15 cellular contexts compared by ENCODE assay signal in the genomic region with DNA sequence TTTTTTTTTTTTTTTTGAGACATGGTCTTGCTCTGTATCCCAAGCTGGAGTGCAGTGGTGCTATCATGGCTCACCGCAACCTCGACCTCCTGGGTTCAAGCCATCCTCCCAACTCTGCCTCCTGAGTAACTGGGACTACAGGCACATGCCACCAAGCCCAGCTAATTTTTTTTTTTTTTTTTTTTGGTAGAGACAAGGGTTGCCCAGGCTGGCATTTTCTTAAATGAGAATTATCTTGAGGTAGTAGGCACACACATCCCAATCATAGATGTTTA.
DNase-seq lines count a peak whose midpoint lies in the region; ATAC-seq, FAIRE-seq and TF ChIP-seq lines count a peak whose summit lies in the region.
"Had no signal": no experiment of that assay in that cellular context is flagged by ENCODE, and none has a peak within 500 bp of the region (broad histone marks: within the 10 kb centered on the region; RNA-seq: fewer than 3 reads in every experiment).

No MANE protein-coding gene starts in this region.

- no peaks in the 10 kb centered on the region for H3K9me3 Mint-ChIP-seq in activated naive CD4-positive, alpha-beta T cell treated with anti-CD3 and anti-CD28 coated beads, Interleukin-2, amount 50 U/mL, for 24 hours
- H3K9me3 Mint-ChIP-seq in activated T-helper 17 cell treated with anti-CD3 and anti-CD28 coated beads, Interleukin-2, amount 50 U/mL, for 72 hours: no peaks in the 10 kb centered on the region
- no peaks in the 10 kb centered on the region for H3K9me3 Mint-ChIP-seq in stimulated activated memory B cell treated with anti-CD40 and anti-IgM and Interleukin-4, amounts not matched to agents 10 μg/mL and 1 μg/mL and 100 μg/mL, for 72 hours
- H3K9me3 Mint-ChIP-seq: natural killer cell treated with Interleukin-12 subunit alpha and Interleukin-12 subunit beta and Interleukin-15 and Interleukin-18, amount 100 ng/mL, for 72 hours had no signal

- H3K4me3 Mint-ChIP-seq in activated naive CD4-positive, alpha-beta T cell treated with anti-CD3 and anti-CD28 coated beads, Interleukin-2, amount 50 U/mL, for 24 hours: no peak overlapping the region
- peak overlapping the region; percentile 37 for H3K4me3 Mint-ChIP-seq in activated T-helper 17 cell treated with anti-CD3 and anti-CD28 coated beads, Interleukin-2, amount 50 U/mL, for 72 hours
- peak overlapping the region; percentile 69 for H3K4me3 Mint-ChIP-seq in stimulated activated memory B cell treated with anti-CD40 and anti-IgM and Interleukin-4, amounts not matched to agents 10 μg/mL and 1 μg/mL and 100 μg/mL, for 72 hours
- H3K4me3 Mint-ChIP-seq: natural killer cell treated with Interleukin-12 subunit alpha and Interleukin-12 subunit beta and Interleukin-15 and Interleukin-18, amount 100 ng/mL, for 72 hours had no signal

- H3K36me3 Mint-ChIP-seq in activated naive CD4-positive, alpha-beta T cell treated with anti-CD3 and anti-CD28 coated beads, Interleukin-2, amount 50 U/mL, for 24 hours: peaks cover 26% of the 10 kb centered on the region
- peaks cover 69% of the 10 kb centered on the region for H3K36me3 Mint-ChIP-seq in activated T-helper 17 cell treated with anti-CD3 and anti-CD28 coated beads, Interleukin-2, amount 50 U/mL, for 72 hours (ENCODE audit: low read depth)
- H3K36me3 Mint-ChIP-seq in stimulated activated memory B cell treated with anti-CD40 and anti-IgM and Interleukin-4, amounts not matched to agents 10 μg/mL and 1 μg/mL and 100 μg/mL, for 72 hours: peaks cover 30% of the 10 kb centered on the region

- DNase-seq in activated naive CD4-positive, alpha-beta T cell treated with Interleukin-2 at 50 U/mL for 16 hours: no peak
- no peak for DNase-seq in D721Med (ENCODE audit: insufficient read length, low spot score)
- no peak for DNase-seq in kidney tubule cell (ENCODE audit: low spot score)
- no peak for DNase-seq in NCI-H1092 (lab: John Stamatoyannopoulos, UW)
- DNase-seq: activated effector memory CD4-positive, alpha-beta T cell treated with anti-CD3 and anti-CD28 coated beads, Interleukin-2, amount 50 U/mL, for 16 hours; EL; H7; NCI-H2029; NCI-H526 treated with DMSO at 0.1 percent for 48 hours had no signal

- peak overlapping the region; percentile 59 for H3K27ac Mint-ChIP-seq in activated naive CD4-positive, alpha-beta T cell treated with anti-CD3 and anti-CD28 coated beads, Interleukin-2, amount 50 U/mL, for 24 hours
- no peak overlapping the region for H3K27ac Mint-ChIP-seq in activated T-helper 17 cell treated with anti-CD3 and anti-CD28 coated beads, Interleukin-2, amount 50 U/mL, for 72 hours
- peak overlapping the region; percentile 97 for H3K27ac Mint-ChIP-seq in stimulated activated memory B cell treated with anti-CD40 and anti-IgM and Interleukin-4, amounts not matched to agents 10 μg/mL and 1 μg/mL and 100 μg/mL, for 72 hours

- peaks cover 95% of the 10 kb centered on the region for H3K4me1 Mint-ChIP-seq in activated naive CD4-positive, alpha-beta T cell treated with anti-CD3 and anti-CD28 coated beads, Interleukin-2, amount 50 U/mL, for 24 hours
- H3K4me1 Mint-ChIP-seq in activated T-helper 17 cell treated with anti-CD3 and anti-CD28 coated beads, Interleukin-2, amount 50 U/mL, for 72 hours: peaks cover 64% of the 10 kb centered on the region
- H3K4me1 Mint-ChIP-seq in stimulated activated memory B cell treated with anti-CD40 and anti-IgM and Interleukin-4, amounts not matched to agents 10 μg/mL and 1 μg/mL and 100 μg/mL, for 72 hours: peaks cover 86% of the 10 kb centered on the region

- peak; percentile 4 for ATAC-seq in HG03159 (IDR thresholded peaks at IDR 0.05; ENCODE audit: unreplicated experiment)
- ATAC-seq in activated T-helper 17 cell treated with anti-CD3 and anti-CD28 coated beads, Interleukin-2, amount 50 U/mL, for 72 hours (replicated peaks): no peak
- peak; percentile 2 for ATAC-seq in stimulated activated memory B cell treated with anti-CD40 and anti-IgM and Interleukin-4, amounts not matched to agents 10 μg/mL and 1 μg/mL and 100 μg/mL, for 72 hours
- ATAC-seq: natural killer cell treated with Interleukin-12 subunit alpha and Interleukin-12 subunit beta and Interleukin-15 and Interleukin-18, amount 100 ng/mL, for 72 hours had no signal

- no peak for TF ChIP-seq CTCF in D721Med (IDR thresholded peaks at IDR 0.05; ENCODE audit: insufficient read depth, missing control alignments)

- no peaks in the 10 kb centered on the region for H3K27me3 Mint-ChIP-seq in activated naive CD4-positive, alpha-beta T cell treated with anti-CD3 and anti-CD28 coated beads, Interleukin-2, amount 50 U/mL, for 24 hours
- H3K27me3 Mint-ChIP-seq in activated T-helper 17 cell treated with anti-CD3 and anti-CD28 coated beads, Interleukin-2, amount 50 U/mL, for 72 hours: no peaks in the 10 kb centered on the region
- H3K27me3 Mint-ChIP-seq in stimulated activated memory B cell treated with anti-CD40 and anti-IgM and Interleukin-4, amounts not matched to agents 10 μg/mL and 1 μg/mL and 100 μg/mL, for 72 hours: no peaks in the 10 kb centered on the region

- no peak for FAIRE-seq in D721Med (lab: Jason Lieb, UNC)
- FAIRE-seq: RCC 7860 had no signal
